In genomic region chr4:99029018-99029735, GRCh38 we compare ENCODE assay signal across 1 cellular context.
TF ChIP-seq lines count a peak whose summit lies in the region.

No MANE protein-coding gene starts in this region.

TF ChIP-seq in GM23338, 12 proteins besides CTCF, POLR2A, EP300 and RAD21 (continued from another document):
- TF ChIP-seq ZNF462 (CRISPR knock-in tag; IDR thresholded peaks at IDR 0.05) (no peak), EZH2 (IDR thresholded peaks at IDR 0.05; ENCODE audit: low read depth, unreplicated experiment) (no peak), POLR2AphosphoS5 (IDR thresholded peaks at IDR 0.05; ENCODE audit: low read depth) (no peak), ETS1 (IDR thresholded peaks at IDR 0.05) (no peak), STAT1 (IDR thresholded peaks at IDR 0.05; ENCODE audit: unreplicated experiment) (no peak)
TF ChIP-seq in GM23338: peak in this region for 0.
